ENCODE assay signal across 15 cellular contexts in genomic region chr16:59859606-59860402, GRCh38.
"Had no signal": no experiment of that assay in that cellular context is flagged by ENCODE, and none has a peak within 500 bp of the region (broad histone marks: within the 10 kb centered on the region; RNA-seq: fewer than 3 reads in every experiment).

No MANE protein-coding gene starts in this region.

- H3K27ac ChIP-seq: left ventricle myocardium inferior, ovary, transverse colon, VCaP had no signal

- H3K4me3 ChIP-seq: breast epithelium, left ventricle myocardium inferior, ovary, smooth muscle cell, transverse colon had no signal

- H3K36me3 ChIP-seq: breast epithelium, left ventricle myocardium inferior, ovary, transverse colon had no signal

- ATAC-seq: esophagus mucosa; stimulated activated effector memory CD8-positive, alpha-beta T cell treated with anti-CD3 and anti-CD28 coated beads, Interleukin-12 subunit alpha, Interleukin-12 subunit beta, amount 100 ng/mL, for 72 hours had no signal

- H3K4me2 ChIP-seq: smooth muscle cell had no signal

- DNase-seq: activated CD4-positive, alpha-beta memory T cell treated with anti-CD3 and anti-CD28 coated beads for 36 hours; activated gamma-delta T cell; activated T-cell treated with anti-CD3 and anti-CD28 coated beads, Interleukin-2, amount 50 U/mL, for 48 hours; anterior cingulate cortex; kidney; left ventricle myocardium inferior; nephron progenitor cell; ovary; T1000; transverse colon had no signal

- H3K4me1 ChIP-seq: breast epithelium, left ventricle myocardium inferior, transverse colon had no signal

- H3K27me3 ChIP-seq: breast epithelium, ovary, transverse colon had no signal

- H3K9me3 ChIP-seq: breast epithelium, left ventricle myocardium inferior, ovary, transverse colon had no signal
